Comparison of ENCODE assay signal across 14 cellular contexts in the genomic region with DNA sequence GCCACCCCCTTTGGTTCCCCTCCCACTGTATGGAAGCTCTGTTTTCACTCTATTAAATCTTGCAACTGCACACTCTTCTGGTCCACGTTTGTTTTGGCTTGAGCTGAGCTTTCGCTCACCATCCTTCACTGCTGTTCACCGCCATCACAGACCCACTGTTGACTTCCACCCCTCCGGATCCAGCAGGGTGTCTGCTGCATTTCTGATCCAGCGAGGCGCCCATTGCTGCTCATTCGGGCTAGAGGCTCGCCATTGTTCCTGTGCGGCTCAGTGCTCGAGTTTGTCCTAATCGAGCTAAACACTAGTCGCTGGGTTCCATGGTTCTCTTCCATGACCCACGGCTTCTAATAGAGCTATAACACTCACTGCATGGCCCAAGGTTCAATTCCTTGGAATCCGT. TPM values are rescaled to one million over a fixed set of nuclear protein-coding genes. Genes with fewer than 3 reads are reported as not detected.
A peak's percentile ranks its signal among the peaks of the same experiment; 100 is the strongest.
DNase-seq lines count a peak whose midpoint lies in the region; ATAC-seq, FAIRE-seq and TF ChIP-seq lines count a peak whose summit lies in the region.
"Had no signal": no experiment of that assay in that cellular context is flagged by ENCODE, and none has a peak within 500 bp of the region (broad histone marks: within the 10 kb centered on the region; RNA-seq: fewer than 3 reads in every experiment).

No MANE protein-coding gene starts in this region.

- no peaks in the 10 kb centered on the region for H3K27me3 Mint-ChIP-seq in CD4-positive, alpha-beta memory T cell
- H3K27me3 Mint-ChIP-seq in astrocyte (ENCODE audit: low read depth, unreplicated experiment): no peaks in the 10 kb centered on the region
- H3K27me3 Mint-ChIP-seq: activated CD8-positive, alpha-beta memory T cell treated with anti-CD3 and anti-CD28 coated beads, Interleukin-2, amount 10 ng/mL, durations not matched to agents 7 days and 5 days had no signal

- H3K4me2 ChIP-seq in astrocyte (ENCODE audit: low read length): no peak overlapping the region
- H3K4me2 ChIP-seq in keratinocyte (ENCODE audit: control insufficient read depth, extremely low read depth, insufficient read depth, low read depth, low read length): no peak overlapping the region

- no peaks in the 10 kb centered on the region for H3K36me3 ChIP-seq in CD4-positive, alpha-beta memory T cell (ENCODE audit: insufficient read depth, low read length)
- H3K36me3 ChIP-seq in astrocyte (ENCODE audit: insufficient read depth, low read length) (no peaks in the 10 kb centered on the region), keratinocyte (ENCODE audit: control insufficient read depth in 2 of 2, extremely low read depth in 1 of 2, insufficient read depth in 2 of 2, low read length in 2 of 2) (peaks cover 17 to 43% of the 10 kb centered on the region in 2 experiments), sigmoid colon (no peaks in the 10 kb centered on the region)

- peak overlapping the region in 4 of 7 donors; percentile 37 to 65 (median 59) for H3K27ac Mint-ChIP-seq in CD4-positive, alpha-beta memory T cell
- peak overlapping the region; percentile 56 for H3K27ac Mint-ChIP-seq in astrocyte (ENCODE audit: unreplicated experiment)

- peaks cover 0 to 2% of the 10 kb centered on the region in 2 donors for H3K36me3 Mint-ChIP-seq in CD4-positive, alpha-beta memory T cell
- H3K36me3 Mint-ChIP-seq in astrocyte (ENCODE audit: low read depth, unreplicated experiment): peaks cover 24% of the 10 kb centered on the region

- no peaks in the 10 kb centered on the region for H3K9me3 ChIP-seq in CD4-positive, alpha-beta memory T cell (ENCODE audit: control insufficient read depth in 1 of 2, low read length in 2 of 2)
- H3K9me3 ChIP-seq in astrocyte (ENCODE audit: insufficient read depth, low read depth, low read length) (no peaks in the 10 kb centered on the region), keratinocyte (ENCODE audit: control insufficient read depth, low read depth, low read length) (no peaks in the 10 kb centered on the region), sigmoid colon (no peaks in the 10 kb centered on the region)

- H3K79me2 ChIP-seq in astrocyte (ENCODE audit: insufficient read depth, low read length) (peaks cover 92% of the 10 kb centered on the region), keratinocyte (ENCODE audit: control insufficient read depth, insufficient read depth, low read length) (peaks cover 89% of the 10 kb centered on the region)

- H3K4me1 Mint-ChIP-seq in CD4-positive, alpha-beta memory T cell: peaks cover 52 to 92% (median 75%) of the 10 kb centered on the region in 4 donors
- peaks cover 74% of the 10 kb centered on the region for H3K4me1 Mint-ChIP-seq in astrocyte (ENCODE audit: low read depth, unreplicated experiment)

- 95 to 96% methylated on average over 14 of the region's 14 CpGs for WGBS in sigmoid colon, 2 donors

- no peaks in the 10 kb centered on the region for H3K27me3 ChIP-seq in CD4-positive, alpha-beta memory T cell (ENCODE audit: insufficient read depth, low read length)
- H3K27me3 ChIP-seq in astrocyte (ENCODE audit: insufficient read depth, low read length): no peaks in the 10 kb centered on the region
- H3K27me3 ChIP-seq in keratinocyte (ENCODE audit: control insufficient read depth, extremely low read depth, insufficient read depth, low read length): no peaks in the 10 kb centered on the region
- H3K27me3 ChIP-seq in sigmoid colon: no peaks in the 10 kb centered on the region

- H4K20me1 ChIP-seq in astrocyte (ENCODE audit: insufficient read depth, low read length) (peaks cover 1% of the 10 kb centered on the region), keratinocyte (ENCODE audit: control insufficient read depth, extremely low read depth, insufficient read depth, low read length) (no peaks in the 10 kb centered on the region)

- no peak overlapping the region for H3K27ac ChIP-seq in CD4-positive, alpha-beta memory T cell (ENCODE audit: low read depth, low read length)
- peak overlapping the region; percentile 98 for H3K27ac ChIP-seq in astrocyte (ENCODE audit: low read depth, low read length)
- peak overlapping the region; percentile 100 for H3K27ac ChIP-seq in keratinocyte (ENCODE audit: control insufficient read depth, insufficient read depth, low read length)
- H3K27ac ChIP-seq in sigmoid colon: peak overlapping the region; percentile 91 to 97 (median 96)

- H3K9me1 ChIP-seq in keratinocyte (ENCODE audit: control insufficient read depth, extremely low read depth, insufficient read depth, low read length): no peaks in the 10 kb centered on the region

- POLR2A ChIA-PET in CD4-positive, alpha-beta memory T cell (lab: Charles Lee; ENCODE audit: partially characterized antibody): no interaction called here

- H3K9ac ChIP-seq in astrocyte (ENCODE audit: low read length) (no peak overlapping the region), keratinocyte (ENCODE audit: control insufficient read depth, extremely low read depth, insufficient read depth, low read length) (no peak overlapping the region)

- CTCF ChIA-PET in CD4-positive, alpha-beta memory T cell (lab: Charles Lee; ENCODE audit: partially characterized antibody): interaction anchor here (1.0 kb wide), 1 partner anchor 40 kb away, joined by 3 read pairs; no protein-coding TSS in a partner anchor

- no peak overlapping the region for H3K4me3 ChIP-seq in CD4-positive, alpha-beta memory T cell (ENCODE audit: low read length in 2 of 2)
- H3K4me3 ChIP-seq in astrocyte (ENCODE audit: insufficient read depth, low read depth, low read length) (no peak overlapping the region), keratinocyte (ENCODE audit: control insufficient read depth in 2 of 3, extremely low read depth in 1 of 3, insufficient read depth in 2 of 3, low read depth in 1 of 3, low read length in 3 of 3) (no peak overlapping the region), sigmoid colon (no peak overlapping the region)
- H3K4me3 ChIP-seq: skin epidermis had no signal

- peaks cover 96% of the 10 kb centered on the region for H3K4me1 ChIP-seq in CD4-positive, alpha-beta memory T cell (ENCODE audit: insufficient read depth, low read length)
- H3K4me1 ChIP-seq in astrocyte (ENCODE audit: insufficient read depth, low read length) (peaks cover 61% of the 10 kb centered on the region), keratinocyte (ENCODE audit: control insufficient read depth, extremely low read depth, insufficient read depth, low read length) (peaks cover 100% of the 10 kb centered on the region), sigmoid colon (peaks cover 0 to 89% (median 83%) of the 10 kb centered on the region in 4 donors)

- no peak for TF ChIP-seq CTCF in astrocyte (IDR thresholded peaks at IDR 0.05; ENCODE audit: insufficient read depth, low read depth, low read length)
- TF ChIP-seq CTCF in keratinocyte (optimal IDR thresholded peaks at IDR 0.05 in 1 of 3, IDR thresholded peaks at IDR 0.05 in 1 of 3, conservative IDR thresholded peaks at IDR 0.05 in 1 of 3; ENCODE audit: extremely low read depth in 1 of 3, insufficient read depth in 2 of 3, low read length in 3 of 3): no peak
- no peak for TF ChIP-seq CTCF in sigmoid colon (IDR thresholded peaks at IDR 0.05)
- no peak for TF ChIP-seq CTCF in omental fat pad (IDR thresholded peaks at IDR 0.05)

- intact Hi-C loops in CD4-positive, alpha-beta memory T cell (cut with micrococcal nuclease): no loop called here
- intact Hi-C loops in sigmoid colon (cut with DNase I): no loop called here

- FAIRE-seq in astrocyte (lab: Jason Lieb, UNC) (no peak), keratinocyte (lab: Jason Lieb, UNC) (no peak), HTR-8/SVneo (lab: Jason Lieb, UNC) (no peak)

- ATAC-seq in omental fat pad (ENCODE audit: low FRiP score): no peak
- no peak for ATAC-seq in GM21526 (IDR thresholded peaks at IDR 0.05; ENCODE audit: low FRiP score, unreplicated experiment)
- ATAC-seq: activated CD8-positive, alpha-beta memory T cell treated with anti-CD3 and anti-CD28 coated beads, Interleukin-2, amount 10 ng/mL, durations not matched to agents 7 days and 5 days had no signal

- dilution Hi-C loops in keratinocyte (cut with MboI; ENCODE audit: extremely low pct_ligation_motif_present, low sequenced_read_pairs): no loop called here

- no peak overlapping the region for H3K4me3 Mint-ChIP-seq in CD4-positive, alpha-beta memory T cell
- H3K4me3 Mint-ChIP-seq in astrocyte (ENCODE audit: unreplicated experiment): peak overlapping the region; percentile 34
- H3K4me3 Mint-ChIP-seq: activated CD8-positive, alpha-beta memory T cell treated with anti-CD3 and anti-CD28 coated beads, Interleukin-2, amount 10 ng/mL, durations not matched to agents 7 days and 5 days had no signal

- DNase-seq in CD4-positive, alpha-beta memory T cell: no peak
- DNase-seq in astrocyte (ENCODE audit: low read depth): no peak
- DNase-seq in keratinocyte (ENCODE audit: low read depth, low spot score): no peak
- DNase-seq in sigmoid colon: no peak
- no peak for DNase-seq in omental fat pad (ENCODE audit: low spot score)
- no peak for DNase-seq in HTR-8/SVneo (ENCODE audit: insufficient read length, low spot score)
- DNase-seq in activated naive CD4-positive, alpha-beta T cell treated with Interleukin-2 at 50 U/mL for 16 hours: no peak
- DNase-seq: activated CD8-positive, alpha-beta memory T cell treated with anti-CD3 and anti-CD28 coated beads, Interleukin-2, amount 10 ng/mL, durations not matched to agents 7 days and 5 days; GF-D8; NCI-H1048; NCI-H446 treated with DMSO at 0.1 percent for 48 hours had no signal

- TF ChIP-seq POLR2A in sigmoid colon (IDR thresholded peaks at IDR 0.05): no peak

- H3K9me3 Mint-ChIP-seq in CD4-positive, alpha-beta memory T cell: no peaks in the 10 kb centered on the region
- peaks cover 2% of the 10 kb centered on the region for H3K9me3 Mint-ChIP-seq in astrocyte (ENCODE audit: unreplicated experiment)

- H2AFZ ChIP-seq in astrocyte (ENCODE audit: low read depth, low read length) (no peak overlapping the region), keratinocyte (ENCODE audit: control insufficient read depth, low read length) (no peak overlapping the region)

- no peak for TF ChIP-seq EP300 in sigmoid colon (IDR thresholded peaks at IDR 0.05)

RNA-seq across cellular contexts. Expression of a gene that starts 42.7 kb away (rescaled TPM):
- total RNA-seq in CD4-positive, alpha-beta memory T cell: 100 to 1,000 TPM; 151 to 155 TPM
- 10 to 100 TPM in 1 of 2 donors, 1 to 10 TPM in 1; 4.0 to 24.4 TPM for polyA plus RNA-seq in CD4-positive, alpha-beta memory T cell
- 805 and 879 TPM in 2 replicates for total RNA-seq in astrocyte
- 463 to 720 TPM (median 526 TPM) in 3 replicates for polyA plus RNA-seq in keratinocyte
- 762 TPM for polyA plus RNA-seq in keratinocyte (2011; ENCODE audit: low read depth)
- 452 and 468 TPM in 2 replicates for polyA plus RNA-seq in keratinocyte (2011; cell fraction: cytosol; rRNA removed)
- 1,020 and 1,377 TPM in 2 replicates for polyA plus RNA-seq in keratinocyte (2011; cell fraction: nucleus; rRNA removed)
- polyA plus RNA-seq in keratinocyte (2012; ENCODE audit: low replicate concordance): 537 and 1,150 TPM in 2 replicates
- polyA minus RNA-seq in keratinocyte: 417 to 1,584 TPM (median 501 TPM) in 3 replicates
- 376 TPM for polyA minus RNA-seq in keratinocyte (2011; cell fraction: cytosol; rRNA and poly(A)+ RNA removed)
- polyA minus RNA-seq in keratinocyte (2011; cell fraction: nucleus; rRNA and poly(A)+ RNA removed): 400 and 697 TPM in 2 replicates
- total RNA-seq in sigmoid colon: 100 to 1,000 TPM; 131 to 328 (median 197) TPM
- polyA plus RNA-seq in sigmoid colon: 100 to 1,000 TPM; 122 to 456 (median 176) TPM
- total RNA-seq in omental fat pad: 100 to 1,000 TPM; 290 to 517 (median 367) TPM

RNA-seq across cellular contexts. Expression of a gene that starts 54.1 kb away (rescaled TPM):
- total RNA-seq in CD4-positive, alpha-beta memory T cell: 10 to 100 TPM; 16.8 to 19.5 TPM
- polyA plus RNA-seq in CD4-positive, alpha-beta memory T cell: 1 to 10 TPM; 3.9 to 9.9 TPM
- 4.6 and 6.0 TPM in 2 replicates for total RNA-seq in astrocyte
- polyA plus RNA-seq in keratinocyte: 5.6 to 20.4 TPM (median 6.0 TPM) in 3 replicates
- polyA plus RNA-seq in keratinocyte (2011; ENCODE audit: low read depth): 6.8 TPM
- 7.4 and 15.5 TPM in 2 replicates for polyA plus RNA-seq in keratinocyte (2011; cell fraction: cytosol; rRNA removed)
- 32.9 and 44.6 TPM in 2 replicates for polyA plus RNA-seq in keratinocyte (2011; cell fraction: nucleus; rRNA removed)
- 4.6 and 7.5 TPM in 2 replicates for polyA plus RNA-seq in keratinocyte (2012; ENCODE audit: low replicate concordance)
- polyA minus RNA-seq in keratinocyte: 3.9 to 9.7 TPM (median 6.0 TPM) in 3 replicates
- 5.4 TPM for polyA minus RNA-seq in keratinocyte (2011; cell fraction: cytosol; rRNA and poly(A)+ RNA removed)
- polyA minus RNA-seq in keratinocyte (2011; cell fraction: nucleus; rRNA and poly(A)+ RNA removed): 4.7 and 5.5 TPM in 2 replicates
- 1 to 10 TPM in 1 of 4 donors, under 1 TPM in 2, not detected in 1; 0.33 to 3.0 (median 0.54) TPM for total RNA-seq in sigmoid colon
- 10 to 100 TPM in 1 of 3 donors, 1 to 10 TPM in 2; 5.3 to 14.3 (median 6.0) TPM for polyA plus RNA-seq in sigmoid colon
- 1 to 10 TPM; 1.0 to 2.5 (median 1.4) TPM for total RNA-seq in omental fat pad
- total RNA-seq: RPMI7951 had no signal
